ENCODE assay signal across 25 cellular contexts in genomic region chr1:184788970-184789369, GRCh38. TPM values are rescaled to one million over a fixed set of nuclear protein-coding genes. Genes with fewer than 3 reads are reported as not detected.
DNase-seq lines count a peak whose midpoint lies in the region; ATAC-seq and TF ChIP-seq lines count a peak whose summit lies in the region.
"Had no signal": no experiment of that assay in that cellular context is flagged by ENCODE, and none has a peak within 500 bp of the region (broad histone marks: within the 10 kb centered on the region; RNA-seq: fewer than 3 reads in every experiment).

No MANE protein-coding gene starts in this region.

- TF ChIP-seq CTCF in neutrophil (IDR thresholded peaks at IDR 0.05) = no peak

- POLR2A ChIA-PET in activated CD4-positive, alpha-beta T cell treated with anti-CD3 and anti-CD28 coated beads for 36 hours (lab: Charles Lee) = no interaction called here

- H3K36me3 Mint-ChIP-seq in activated CD4-positive, alpha-beta T cell treated with anti-CD3 and anti-CD28 coated beads for 36 hours (ENCODE audit: low read depth) = peaks cover 4% of the 10 kb centered on the region

- no peak for DNase-seq in activated CD4-positive, alpha-beta T cell treated with anti-CD3 and anti-CD28 coated beads for 36 hours
- no peak for DNase-seq in activated CD4-positive, alpha-beta T cell treated with anti-CD3 and anti-CD28 coated beads for 48 hours
- DNase-seq in NOMO-1 treated with dmso at 0.1 percent for 144 hours (lab: John Stamatoyannopoulos, UW; ENCODE audit: unreplicated experiment) (peak; percentile 16), SKM-1 (lab: John Stamatoyannopoulos, UW; ENCODE audit: unreplicated experiment) (peak; percentile 84), activated gamma-delta T cell treated with Interleukin-2 at 50 U/mL for 16 hours (no peak)
- DNase-seq: BE2C; CD8-positive, alpha-beta memory T cell; DMS 273 treated with DMSO at 0.1 percent for 48 hours; DMS79 treated with DMSO at 0.1 percent for 48 hours; GF-D8; HFFc6; Karpas-422; NCI-H1048; NCI-H1417; NCI-H1694 treated with DMSO at 0.1 percent for 48 hours; NCI-H2081; NCI-H2227 treated with DMSO at 0.1 percent for 48 hours; PC-9 had no signal

- peaks cover 1% of the 10 kb centered on the region for H3K9me3 ChIP-seq in neutrophil
- H3K9me3 ChIP-seq: BE2C, HAP-1 had no signal

- H3K4me3 Mint-ChIP-seq in activated CD4-positive, alpha-beta T cell treated with anti-CD3 and anti-CD28 coated beads for 36 hours = no peak overlapping the region
- H3K4me3 Mint-ChIP-seq: CD8-positive, alpha-beta memory T cell; GM23338; HFFc6; IgD-negative memory B cell had no signal

- H3K4me3 ChIP-seq in neutrophil (ENCODE audit: low read depth in 1 of 2, low read length in 1 of 2) = no peak overlapping the region
- H3K4me3 ChIP-seq: GM23338, HAP-1, PC-9 had no signal

- H3K27ac Mint-ChIP-seq in activated CD4-positive, alpha-beta T cell treated with anti-CD3 and anti-CD28 coated beads for 36 hours = peak overlapping the region; percentile 13
- H3K27ac Mint-ChIP-seq: GM23338, HFFc6, IgD-negative memory B cell had no signal

- H3K36me3 ChIP-seq in neutrophil = peaks cover 31% of the 10 kb centered on the region
- H3K36me3 ChIP-seq: BE2C, HAP-1 had no signal

- CTCF ChIA-PET in activated CD4-positive, alpha-beta T cell treated with anti-CD3 and anti-CD28 coated beads for 36 hours (lab: Charles Lee) = interaction anchor here (0.7 to 1.0 kb wide), 2 partner anchors 13 to 16 kb away, joined by 4 to 5 read pairs; no protein-coding TSS in a partner anchor

- no peaks in the 10 kb centered on the region for H3K27me3 Mint-ChIP-seq in activated CD4-positive, alpha-beta T cell treated with anti-CD3 and anti-CD28 coated beads for 36 hours
- H3K27me3 Mint-ChIP-seq: IgD-negative memory B cell had no signal

- intact Hi-C loops in activated CD4-positive, alpha-beta T cell treated with anti-CD3 and anti-CD28 coated beads for 36 hours (cut with DNase I, micrococcal nuclease) = no loop called here

- peaks cover 11% of the 10 kb centered on the region for H3K4me1 Mint-ChIP-seq in activated CD4-positive, alpha-beta T cell treated with anti-CD3 and anti-CD28 coated beads for 36 hours
- H3K4me1 Mint-ChIP-seq: GM23338 had no signal

- peaks cover 52 to 55% of the 10 kb centered on the region in 2 experiments for H3K4me1 ChIP-seq in neutrophil (ENCODE audit: control insufficient read depth in 1 of 2, insufficient read depth in 1 of 2, low read depth in 1 of 2, low read length in 1 of 2)
- H3K4me1 ChIP-seq: BE2C, HAP-1 had no signal

- no peaks in the 10 kb centered on the region for H3K27me3 ChIP-seq in neutrophil

- no peak for ATAC-seq in activated CD4-positive, alpha-beta T cell treated with anti-CD3 and anti-CD28 coated beads for 36 hours
- ATAC-seq in HG03097 (IDR thresholded peaks at IDR 0.05; ENCODE audit: low FRiP score, unreplicated experiment) (no peak), esophagus mucosa (no peak)
- ATAC-seq: GM23338, Right ventricle myocardium inferior had no signal

- H3K9me3 Mint-ChIP-seq in activated CD4-positive, alpha-beta T cell treated with anti-CD3 and anti-CD28 coated beads for 36 hours (ENCODE audit: low read depth) = peaks cover 10% of the 10 kb centered on the region

- H3K27ac ChIP-seq in neutrophil = peak overlapping the region; percentile 56
- H3K27ac ChIP-seq: PC-9 had no signal

RNA-seq across cellular contexts. Expression of gene EDEM3, which starts 34.3 kb away (rescaled TPM):
- total RNA-seq in activated CD4-positive, alpha-beta T cell treated with anti-CD3 and anti-CD28 coated beads for 36 hours = 10 to 100 TPM; 14.0 to 15.2 TPM
- 18.2 TPM for total RNA-seq in esophagus mucosa

Comparison
In these comparisons a context has a peak if more than half of its experiments do, and no peak if none do; other contexts are left out.
1. DNase-seq: peak in NOMO-1 treated with dmso at 0.1 percent for 144 hours (single experiment) and SKM-1 (single experiment); none in activated CD4-positive, alpha-beta T cell treated with anti-CD3 and anti-CD28 coated beads for 36 hours (single experiment), activated CD4-positive, alpha-beta T cell treated with anti-CD3 and anti-CD28 coated beads for 48 hours (single experiment) and activated gamma-delta T cell treated with Interleukin-2 at 50 U/mL for 16 hours (single experiment).